ENCODE assay signal across 22 cellular contexts in the genomic region with DNA sequence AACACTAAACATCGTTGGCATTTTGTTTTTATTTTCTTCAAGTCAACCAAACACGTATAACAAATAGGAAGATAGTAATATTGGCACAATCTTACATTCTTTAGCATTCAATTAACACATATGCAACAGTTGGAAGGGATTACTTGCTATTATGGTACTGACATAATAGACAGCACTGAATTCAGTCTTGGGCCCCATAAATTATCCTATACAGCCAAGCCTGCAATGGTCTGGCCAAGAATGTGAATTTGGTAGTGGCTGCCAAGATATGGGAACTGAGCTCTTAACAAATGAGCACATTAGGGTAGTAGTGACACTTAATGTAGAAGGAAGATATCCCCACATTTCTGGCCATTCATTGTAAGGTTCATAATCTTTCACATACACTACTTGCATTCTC.
"Had no signal": no experiment of that assay in that cellular context is flagged by ENCODE, and none has a peak within 500 bp of the region (broad histone marks: within the 10 kb centered on the region; RNA-seq: fewer than 3 reads in every experiment).

No MANE protein-coding gene starts in this region.

- ATAC-seq: left ventricle myocardium superior; lower lobe of right lung; naive thymus-derived CD8-positive, alpha-beta T cell; stimulated activated memory B cell treated with anti-CD40 and anti-IgM and Interleukin-4, amounts not matched to agents 10 μg/mL and 1 μg/mL and 100 μg/mL, for 72 hours; stimulated activated naive CD8-positive, alpha-beta T cell treated with anti-CD3 and anti-CD28 coated beads, Interleukin-15, Interleukin-2, amounts not matched to agents 100 U/mL and 50 U/mL, for 24 hours; upper lobe of right lung had no signal

- H3K36me3 ChIP-seq: lower lobe of right lung, prostate gland, right atrium auricular region, sigmoid colon, spleen, tibial artery, upper lobe of right lung, uterus had no signal

- DNase-seq: dorsolateral prefrontal cortex; effector CD4-positive, alpha-beta T cell; hypothalamus; immature natural killer cell; islet precursor cell; left ventricle myocardium superior; lower lobe of right lung; naive thymus-derived CD8-positive, alpha-beta T cell; nephron progenitor cell; nucleus accumbens; sigmoid colon; spleen; stimulated activated CD4-positive, alpha-beta T cell treated with anti-CD3 and anti-CD28 coated beads, Interleukin-4, amount 100 ng/mL, for 4 hours; stimulated activated naive CD8-positive, alpha-beta T cell treated with anti-CD3 and anti-CD28 coated beads, Interleukin-15, Interleukin-2, amounts not matched to agents 100 U/mL and 50 U/mL, for 24 hours; substantia nigra; testis; tibial artery; upper lobe of right lung; uterus had no signal

- H3K9me3 ChIP-seq: lower lobe of right lung, prostate gland, right atrium auricular region, sigmoid colon, spleen, testis, tibial artery, upper lobe of right lung, uterus had no signal

- H3K4me3 ChIP-seq: dorsolateral prefrontal cortex, lower lobe of right lung, prostate gland, right atrium auricular region, sigmoid colon, spleen, testis, tibial artery, upper lobe of right lung, uterus had no signal

- H3K4me1 ChIP-seq: prostate gland, testis had no signal

- H3K27ac ChIP-seq: dorsolateral prefrontal cortex, lower lobe of right lung, prostate gland, right atrium auricular region, sigmoid colon, spleen, testis, tibial artery, upper lobe of right lung, uterus had no signal

- H3K27me3 ChIP-seq: dorsolateral prefrontal cortex, right atrium auricular region, sigmoid colon, spleen, testis, tibial artery, upper lobe of right lung, uterus had no signal
